Comparison of ENCODE assay signal across 11 cellular contexts in the genomic region with DNA sequence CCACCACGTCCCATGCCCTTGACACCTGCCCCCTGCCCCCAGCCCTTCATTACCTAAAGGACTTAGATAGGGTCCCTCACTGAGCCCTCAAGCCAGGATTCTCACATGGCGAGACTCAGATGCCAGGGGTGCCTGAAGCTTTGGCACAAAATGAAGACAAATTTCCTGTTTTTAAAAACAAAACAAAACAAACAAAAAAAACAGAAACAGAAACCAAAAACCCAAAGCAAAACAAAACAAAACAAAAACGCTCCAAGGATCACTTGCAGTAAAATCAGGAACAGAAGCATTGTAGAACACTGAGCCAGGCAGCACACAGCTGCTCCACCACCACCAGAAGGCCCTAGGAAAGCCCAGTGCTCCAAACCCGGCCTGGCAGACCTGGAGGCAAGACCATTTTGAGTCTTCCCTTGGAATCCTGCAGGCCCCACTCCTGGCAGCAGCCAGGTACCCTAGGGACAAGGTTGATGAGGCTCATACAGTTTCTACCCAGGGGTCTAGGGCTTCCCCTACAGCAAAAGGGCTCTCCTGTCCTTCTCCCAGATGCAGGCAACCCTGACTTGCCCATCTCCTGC. TPM values are rescaled to one million over a fixed set of nuclear protein-coding genes. Genes with fewer than 3 reads are reported as not detected.
DNase-seq lines count a peak whose midpoint lies in the region; ATAC-seq and TF ChIP-seq lines count a peak whose summit lies in the region.
"Had no signal": no experiment of that assay in that cellular context is flagged by ENCODE, and none has a peak within 500 bp of the region (broad histone marks: within the 10 kb centered on the region; RNA-seq: fewer than 3 reads in every experiment).

No MANE protein-coding gene starts in this region.

- no peak overlapping the region for H3K9ac ChIP-seq in SK-N-MC (ENCODE audit: insufficient read length)
- H3K9ac ChIP-seq: neural progenitor cell had no signal

- WGBS in spleen, 5 donors: 50 to 67% (median 59%) methylated on average over 4 of the region's 4 CpGs

- H3K36me3 ChIP-seq in SK-N-MC (ENCODE audit: insufficient read depth, low read length) (no peaks in the 10 kb centered on the region), spleen (no peaks in the 10 kb centered on the region)
- H3K36me3 ChIP-seq: neural progenitor cell had no signal

- H3K4me1 ChIP-seq in spleen: peaks cover 15 to 82% (median 62%) of the 10 kb centered on the region in 6 donors

- H3K4me1 Mint-ChIP-seq in endothelial cell (ENCODE audit: unreplicated experiment): peaks cover 55% of the 10 kb centered on the region

- peak overlapping the region; percentile 21; the same call in 1 of the 2 replicates for H3K27ac ChIP-seq in SK-N-MC
- peak overlapping the region in 7 of 8 donors; percentile 63 to 82 (median 77) for H3K27ac ChIP-seq in spleen
- H3K27ac ChIP-seq: neural progenitor cell had no signal

- no peaks in the 10 kb centered on the region for H3K27me3 ChIP-seq in spleen (replicated peaks in 1 of 7)
- H3K27me3 ChIP-seq: neural progenitor cell had no signal

- intact Hi-C loops in spleen (cut with DNase I; ENCODE audit: low total_unique reads): no loop called here

- TF ChIP-seq CTCF in GM12864 (IDR thresholded peaks at IDR 0.05; ENCODE audit: low read depth, low read length, missing control alignments) (no peak), endothelial cell (IDR thresholded peaks at IDR 0.05; ENCODE audit: unreplicated experiment) (no peak), spleen (IDR thresholded peaks at IDR 0.05 in 8 of 11, conservative IDR thresholded peaks at IDR 0.05 in 3 of 11) (no peak)

- TF ChIP-seq POLR2A in spleen (IDR thresholded peaks at IDR 0.05): no peak

- H3K4me3 ChIP-seq in GM12864 (ENCODE audit: low read depth, low read length) (peak overlapping the region; percentile 13), SK-N-MC (no peak overlapping the region), spleen (peak overlapping the region in 1 of 8 donors; percentile 26)
- H3K4me3 ChIP-seq: neural progenitor cell had no signal

- DNase-seq in GM12864 (ENCODE audit: low read depth): no peak
- DNase-seq in SK-N-MC (ENCODE audit: low read depth, low spot score): no peak
- DNase-seq in endothelial cell (ENCODE audit: low spot score): no peak
- peak; percentile 47 for DNase-seq in spleen
- DNase-seq in NCI-H748 (lab: John Stamatoyannopoulos, UW; ENCODE audit: unreplicated experiment): no peak
- DNase-seq: activated CD8-positive, alpha-beta memory T cell treated with anti-CD3 and anti-CD28 coated beads, Interleukin-2, amount 50 U/mL, for 48 hours; cortex of kidney; NCI-H2171 had no signal

- peaks cover 12% of the 10 kb centered on the region for H3K27me3 Mint-ChIP-seq in endothelial cell (ENCODE audit: unreplicated experiment)

- ATAC-seq in GM21717 (IDR thresholded peaks at IDR 0.05; ENCODE audit: unreplicated experiment) (no peak), HG03135 (IDR thresholded peaks at IDR 0.05; ENCODE audit: unreplicated experiment) (no peak)

- peak overlapping the region; percentile 37 for H3K4me3 Mint-ChIP-seq in endothelial cell (ENCODE audit: unreplicated experiment)
- H3K4me3 Mint-ChIP-seq: neural progenitor cell had no signal

- no peak overlapping the region for H3K27ac Mint-ChIP-seq in endothelial cell (ENCODE audit: unreplicated experiment)
- H3K27ac Mint-ChIP-seq: neural progenitor cell had no signal

- H3K36me3 Mint-ChIP-seq in endothelial cell (ENCODE audit: low read depth, unreplicated experiment): peaks cover 12% of the 10 kb centered on the region
- H3K36me3 Mint-ChIP-seq: neural progenitor cell had no signal

- no peaks in the 10 kb centered on the region for H3K9me3 ChIP-seq in SK-N-MC (ENCODE audit: low read depth, low read length)
- no peaks in the 10 kb centered on the region for H3K9me3 ChIP-seq in spleen

- H3K9me3 Mint-ChIP-seq in endothelial cell (ENCODE audit: unreplicated experiment): no peaks in the 10 kb centered on the region
- H3K9me3 Mint-ChIP-seq: neural progenitor cell had no signal

RNA-seq across cellular contexts. Expression of gene MYO18A, which starts 20.8 kb away (rescaled TPM):
- total RNA-seq in endothelial cell (ENCODE audit: unreplicated experiment) (79.9 TPM), spleen (100 to 1,000 TPM in 2 of 7 donors, 10 to 100 TPM in 5; 57.6 to 114 (median 85.5) TPM)
- 10 to 100 TPM; 24.2 to 55.0 (median 44.5) TPM for polyA plus RNA-seq in spleen
